Comparison of ENCODE assay signal across 1 cellular context in genomic region chr12:132379057-132379456, GRCh38. TPM values are rescaled to one million over a fixed set of nuclear protein-coding genes. Genes with fewer than 3 reads are reported as not detected.
"Had no signal": no experiment of that assay in that cellular context is flagged by ENCODE, and none has a peak within 500 bp of the region (broad histone marks: within the 10 kb centered on the region; RNA-seq: fewer than 3 reads in every experiment).

No MANE protein-coding gene starts in this region.

RNA-seq across cellular contexts. Expression of gene GALNT9, which starts 49.7 kb away (rescaled TPM):
- total RNA-seq: HFFc6 had no signal
